9 cellular contexts compared by ENCODE assay signal in the genomic region with DNA sequence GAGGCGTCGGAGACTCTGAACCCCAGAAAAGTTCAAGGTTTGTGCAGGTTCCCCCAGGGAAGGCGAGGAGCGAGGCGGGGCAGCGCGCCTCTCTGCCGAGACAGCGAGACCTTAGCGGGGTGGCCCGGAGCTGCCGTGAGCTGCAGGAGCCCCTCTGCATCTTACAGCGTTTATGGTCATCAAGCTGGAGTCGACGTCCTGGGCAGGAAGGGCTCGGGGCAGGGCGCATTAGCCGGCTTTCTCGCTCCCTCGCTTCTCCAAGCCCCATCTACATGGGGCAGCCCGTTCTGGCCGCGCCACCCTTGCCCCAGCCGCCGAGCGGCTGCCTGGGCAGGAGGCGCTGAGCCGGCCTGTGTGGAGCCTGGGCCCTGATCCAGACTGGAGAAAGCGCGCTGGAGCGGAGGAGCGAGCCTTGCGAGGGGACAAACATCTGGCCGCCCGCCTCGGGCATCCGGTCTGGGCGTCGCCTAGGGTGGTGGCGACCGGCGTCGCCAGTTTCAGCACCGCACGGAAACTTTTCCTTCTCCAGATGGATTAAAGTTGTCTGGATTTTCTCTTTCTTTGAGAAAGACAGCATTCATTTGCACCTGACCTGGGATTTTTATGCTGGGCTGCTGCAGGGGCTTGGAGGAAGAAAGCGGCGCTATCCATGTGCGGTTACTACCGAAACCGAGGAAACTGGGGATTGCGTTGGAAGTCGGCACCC. TPM values are rescaled to one million over a fixed set of nuclear protein-coding genes. Genes with fewer than 3 reads are reported as not detected.
A peak's percentile ranks its signal among the peaks of the same experiment; 100 is the strongest.
DNase-seq lines count a peak whose midpoint lies in the region; ATAC-seq, FAIRE-seq and TF ChIP-seq lines count a peak whose summit lies in the region.
"Had no signal": no experiment of that assay in that cellular context is flagged by ENCODE, and none has a peak within 500 bp of the region (broad histone marks: within the 10 kb centered on the region; RNA-seq: fewer than 3 reads in every experiment).

No MANE protein-coding gene starts in this region.

- no peak for ATAC-seq in HG03139 (IDR thresholded peaks at IDR 0.05; ENCODE audit: unreplicated experiment)
- ATAC-seq: HCT116 had no signal

- no peak overlapping the region for H3K56ac ChIP-seq in H1 (replicated peaks; ENCODE audit: insufficient read length, low read depth, low read length)

- no peaks in the 10 kb centered on the region for H3K9me3 ChIP-seq in H1 (ENCODE audit: insufficient read depth in 2 of 2, low read depth in 1 of 2, low read length in 1 of 2)

- H3K79me1 ChIP-seq in H1 (ENCODE audit: low read depth, low read length): no peaks in the 10 kb centered on the region

- WGBS in H1 (ENCODE audit: extremely low coverage in 1 of 2, insufficient coverage in 1 of 2, insufficient read length in 1 of 2, insufficient replicate concordance in 2 of 2, low coverage in 1 of 2, low lambda C conversion rate in 2 of 2, missing lambda C conversion rate in 1 of 2), 2 experiments: 4% methylated on average over 39 of the region's 52 CpGs; no CpG with 5 or more reads in 1 of the 2 experiments

- no peak overlapping the region for H2BK5ac ChIP-seq in H1 (ENCODE audit: low read depth, low read length)

- H3K79me2 ChIP-seq in H1 (ENCODE audit: control insufficient read depth in 1 of 2, insufficient read depth in 2 of 2, low read length in 2 of 2): no peaks in the 10 kb centered on the region

- POLR2A ChIA-PET in H1 (lab: Charles Lee; ENCODE audit: partially characterized antibody): interaction anchor here (1.5 kb wide), 1 partner anchor 53 kb away, joined by 4 read pairs; no protein-coding TSS in a partner anchor

- TF ChIP-seq RAD21 in H1 (IDR thresholded peaks at IDR 0.05 in 1 of 2, conservative IDR thresholded peaks at IDR 0.05 in 1 of 2; ENCODE audit: low read depth in 2 of 2, low read length in 2 of 2): no peak

- H3K36me3 Mint-ChIP-seq in nephron (ENCODE audit: low read depth): no peaks in the 10 kb centered on the region

- peak overlapping the region; percentile 75 to 86 for H3K4me2 ChIP-seq in H1 (ENCODE audit: insufficient read depth in 1 of 2, low read depth in 2 of 2, low read length in 2 of 2)

- CTCF ChIA-PET in H1 (lab: Charles Lee; ENCODE audit: partially characterized antibody): interaction anchor here (0.7 to 1.4 kb wide), 8 partner anchors 17 to 161 kb away, joined by 3 to 4 read pairs (median 3); no protein-coding TSS in a partner anchor

- no peak for TF ChIP-seq POLR2A in H1 (IDR thresholded peaks at IDR 0.05; ENCODE audit: control extremely low read depth in 1 of 2, low read depth in 2 of 2, low read length in 2 of 2)

- H3K36me3 ChIP-seq in H1 (ENCODE audit: control insufficient read depth in 2 of 4, insufficient read depth in 4 of 4, low read length in 3 of 4): peaks cover 0 to 4% (median 0%) of the 10 kb centered on the region in 4 experiments; a peak in 1 of 8 replicates

- no peak overlapping the region for H3K27ac ChIP-seq in H1 (ENCODE audit: low read depth, low read length)

- DNase-seq in Caki2 (ENCODE audit: low read depth) (peak; percentile 32), NCI-H526 (lab: John Stamatoyannopoulos, UW) (peak; percentile 23 to 61), H1 (ENCODE audit: low read depth in 1 of 2, low spot score in 2 of 2) (peak in 1 of 2 experiments; percentile 67), SW480 (ENCODE audit: low spot score) (no peak), cerebellar nuclear complex (lab: John Stamatoyannopoulos, UW) (no peak)
- DNase-seq in central memory CD4-positive, alpha-beta T cell: no peak

- H3K4me1 ChIP-seq in H1 (replicated peaks in 1 of 4; ENCODE audit: control insufficient read depth in 3 of 4, insufficient read depth in 4 of 4, low read length in 3 of 4): peaks cover 10 to 40% (median 25%) of the 10 kb centered on the region in 4 experiments

- TF ChIP-seq CTCF in H1 (IDR thresholded peaks at IDR 0.05; ENCODE audit: control extremely low read depth in 1 of 3, insufficient read depth in 1 of 3, low read depth in 1 of 3, low read length in 3 of 3): no peak
- no peak for TF ChIP-seq CTCF in nephron (IDR thresholded peaks at IDR 0.05; ENCODE audit: unreplicated experiment in 3 of 3)

- H3K9ac ChIP-seq in H1 (replicated peaks in 1 of 4; ENCODE audit: extremely low read depth in 1 of 4, low read depth in 3 of 4, low read length in 3 of 4): no peak overlapping the region

- peaks cover 29% of the 10 kb centered on the region; the same call in 1 of the 2 replicates for H3K23me2 ChIP-seq in H1 (ENCODE audit: low read depth, low read length)

- H2AK5ac ChIP-seq in H1 (ENCODE audit: low read depth, low read length): no peak overlapping the region

- no peak overlapping the region for H3K4ac ChIP-seq in H1 (replicated peaks; ENCODE audit: insufficient read length, low read depth, low read length)

- H3K9me3 Mint-ChIP-seq in nephron: peaks cover 1% of the 10 kb centered on the region

- peak overlapping the region; percentile 28 to 63 (median 44) for H3K4me3 ChIP-seq in H1 (ENCODE audit: extremely low read depth in 1 of 4, insufficient read depth in 2 of 4, low read depth in 3 of 4, low read length in 4 of 4)

- no peak overlapping the region for H3K27ac Mint-ChIP-seq in nephron

- H4K5ac ChIP-seq in H1 (ENCODE audit: insufficient read length, low read depth, low read length): no peak overlapping the region

- no peak overlapping the region for H3K23ac ChIP-seq in H1 (ENCODE audit: insufficient read length)

- H3K27me3 ChIP-seq in H1 (replicated peaks in 1 of 4; ENCODE audit: control insufficient read depth in 3 of 4, extremely low read depth in 1 of 4, insufficient read depth in 3 of 4, low read length in 3 of 4): peaks cover 77 to 100% (median 97%) of the 10 kb centered on the region in 4 experiments

- no peak overlapping the region; the same call in 1 of the 2 replicates for H2BK15ac ChIP-seq in H1 (ENCODE audit: low read length)

- TF ChIP-seq EP300 in H1 (IDR thresholded peaks at IDR 0.05; ENCODE audit: borderline replicate concordance in 1 of 2, low read depth in 2 of 2, low read length in 2 of 2): no peak

- no peak overlapping the region for H3K18ac ChIP-seq in H1 (ENCODE audit: extremely low read depth, low read length)

- H3K27me3 Mint-ChIP-seq in nephron (ENCODE audit: low read depth): peaks cover 95% of the 10 kb centered on the region

- H3K4me3 Mint-ChIP-seq in nephron: peak overlapping the region; percentile 82 to 87 (median 87)

- FAIRE-seq in H1 (lab: Jason Lieb, UNC): no peak

- H2AFZ ChIP-seq in H1 (ENCODE audit: low read length): no peak overlapping the region

- in situ Hi-C loops in Caki2 (cut with HindIII; ENCODE audit: low pct_unique_long_range_greater_than_20kb, low sequenced_read_pairs): no loop called here

- H2BK120ac ChIP-seq in H1 (replicated peaks; ENCODE audit: low read depth, low read length): no peak overlapping the region

- no peak overlapping the region for H2BK20ac ChIP-seq in H1 (ENCODE audit: low read length)

- peaks cover 21% of the 10 kb centered on the region for H3K4me1 Mint-ChIP-seq in nephron

- peaks cover 11 to 30% of the 10 kb centered on the region in 2 experiments for H4K20me1 ChIP-seq in H1 (replicated peaks in 1 of 2; ENCODE audit: control insufficient read depth in 1 of 2, insufficient read depth in 2 of 2, low read length in 2 of 2)

- no peak overlapping the region for H4K8ac ChIP-seq in H1 (ENCODE audit: extremely low read depth, insufficient read depth, low read length)

- H4K91ac ChIP-seq in H1 (replicated peaks; ENCODE audit: insufficient read length, low read length): no peak overlapping the region

- H2BK12ac ChIP-seq in H1 (ENCODE audit: low read depth, low read length): no peak overlapping the region

- H3K14ac ChIP-seq in H1 (ENCODE audit: insufficient read length): no peak overlapping the region

TF ChIP-seq in H1, 55 proteins besides CTCF, POLR2A, EP300 and RAD21 (continues in another document):
- TF ChIP-seq CBX8 (IDR thresholded peaks at IDR 0.05; ENCODE audit: borderline replicate concordance, low read depth, low read length): no peak; the same call in 1 of the 2 replicates
- TF ChIP-seq TAF7 (optimal IDR thresholded peaks at IDR 0.05; ENCODE audit: borderline replicate concordance, low read depth, low read length): no peak
- TF ChIP-seq PHF8 (conservative IDR thresholded peaks at IDR 0.05; ENCODE audit: low read depth, low read length): no peak
- TF ChIP-seq SIN3A (conservative IDR thresholded peaks at IDR 0.05 in 1 of 2, IDR thresholded peaks at IDR 0.05 in 1 of 2; ENCODE audit: low read depth in 1 of 2, low read length in 2 of 2): no peak
- TF ChIP-seq RNF2 (IDR thresholded peaks at IDR 0.05; ENCODE audit: borderline replicate concordance, low read depth, low read length, missing control alignments, poor library complexity, severe bottlenecking): peak; percentile 76
- TF ChIP-seq, protein P1, sequence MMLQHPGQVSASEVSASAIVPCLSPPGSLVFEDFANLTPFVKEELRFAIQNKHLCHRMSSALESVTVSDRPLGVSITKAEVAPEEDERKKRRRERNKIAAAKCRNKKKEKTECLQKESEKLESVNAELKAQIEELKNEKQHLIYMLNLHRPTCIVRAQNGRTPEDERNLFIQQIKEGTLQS (IDR thresholded peaks at IDR 0.05; ENCODE audit: insufficient read depth, low read depth, low read length): no peak
- TF ChIP-seq TEAD4 (IDR thresholded peaks at IDR 0.05; ENCODE audit: low read depth, low read length): no peak
- TF ChIP-seq HDAC2 (IDR thresholded peaks at IDR 0.05; ENCODE audit: borderline replicate concordance in 1 of 2, low read depth in 2 of 2, low read length in 2 of 2): no peak
- no peak for TF ChIP-seq NANOG (IDR thresholded peaks at IDR 0.05; ENCODE audit: insufficient read depth, low read depth, low read length, poor library complexity, severe bottlenecking)
- no peak for TF ChIP-seq KDM5A (IDR thresholded peaks at IDR 0.05; ENCODE audit: low read length)
- TF ChIP-seq SP1 (IDR thresholded peaks at IDR 0.05; ENCODE audit: low read depth, low read length): no peak
- no peak for TF ChIP-seq TAF1 (IDR thresholded peaks at IDR 0.05; ENCODE audit: low read depth, low read length)
- TF ChIP-seq RXRA (IDR thresholded peaks at IDR 0.05; ENCODE audit: insufficient read depth, low read depth, low read length): no peak
- TF ChIP-seq YY1 (IDR thresholded peaks at IDR 0.05; ENCODE audit: low read depth, low read length): no peak
- TF ChIP-seq CHD1 (IDR thresholded peaks at IDR 0.05; ENCODE audit: low read depth, low read length): no peak

RNA-seq across cellular contexts. Expression of gene TMEM132E, which starts 0.8 kb away (rescaled TPM):
- total RNA-seq in Caki2 (2014; rRNA removed; shearing (Covaris generic); ENCODE audit: low replicate concordance): 0.07 TPM in 1 of 2 replicates, not detected in the other
- total RNA-seq in H1 (2021; fragmentation: NEBNext Ultra II Directional; extraction: Animal tissue kit (Norgen Biotek cat#: 25700)): 0.31 and 0.45 TPM in 2 replicates
- 0.60 and 0.67 TPM in 2 replicates for polyA plus RNA-seq in H1 (2011; rRNA removed)
- polyA plus RNA-seq in H1 (2011; cell fraction: cytosol; rRNA removed): 0.35 TPM
- 2.6 TPM for polyA plus RNA-seq in H1 (2011; cell fraction: nucleus; rRNA removed)
- polyA plus RNA-seq in H1 (2012, experiment 1 of 2): 0.18 to 0.65 TPM (median 0.55 TPM) in 4 replicates
- polyA plus RNA-seq in H1 (2012, experiment 2 of 2): 0.26 TPM
- 0.32 TPM for polyA plus RNA-seq in H1 (2013, experiment 1 of 2)
- 0.17 TPM for polyA plus RNA-seq in H1 (2013, experiment 2 of 2)
- 0.24 and 0.69 TPM in 2 replicates for polyA minus RNA-seq in H1 (2011; rRNA and poly(A)+ RNA removed)
- 0.22 TPM for polyA minus RNA-seq in H1 (2011; cell fraction: cytosol; rRNA and poly(A)+ RNA removed)
- 0.40 TPM for polyA minus RNA-seq in H1 (2011; cell fraction: nucleus; rRNA and poly(A)+ RNA removed)

Comparison
In these comparisons a context has a peak if more than half of its experiments do, and no peak if none do; other contexts are left out.
1. DNase-seq: peak in Caki2 (single experiment) and NCI-H526 (2 of 2); none in SW480 (single experiment), cerebellar nuclear complex (0 of 2) and central memory CD4-positive, alpha-beta T cell (single experiment).